16 cellular contexts compared by ENCODE assay signal in genomic region chr10:50286996-50287803, GRCh38. TPM values are rescaled to one million over a fixed set of nuclear protein-coding genes. Genes with fewer than 3 reads are reported as not detected.
DNase-seq lines count a peak whose midpoint lies in the region; ATAC-seq and TF ChIP-seq lines count a peak whose summit lies in the region.
"Had no signal": no experiment of that assay in that cellular context is flagged by ENCODE, and none has a peak within 500 bp of the region (broad histone marks: within the 10 kb centered on the region; RNA-seq: fewer than 3 reads in every experiment).

No MANE protein-coding gene starts in this region.

- H3K36me3 ChIP-seq in BLaER1 (no peaks in the 10 kb centered on the region), esophagus muscularis mucosa (no peaks in the 10 kb centered on the region), right lobe of liver (no peaks in the 10 kb centered on the region), gastroesophageal sphincter (no peaks in the 10 kb centered on the region), MG63 (no peaks in the 10 kb centered on the region)

- H3K9me3 ChIP-seq in BLaER1, result no peaks in the 10 kb centered on the region
- H3K9me3 ChIP-seq in esophagus muscularis mucosa, result no peaks in the 10 kb centered on the region
- H3K9me3 ChIP-seq in right lobe of liver, result no peaks in the 10 kb centered on the region
- no peaks in the 10 kb centered on the region for H3K9me3 ChIP-seq in gastroesophageal sphincter
- H3K9me3 ChIP-seq in MG63, result no peaks in the 10 kb centered on the region

- H3K4me2 ChIP-seq in BLaER1, result peak overlapping the region; percentile 22; the same call in 1 of the 2 replicates

- H4K20me1 ChIP-seq in BLaER1, result no peaks in the 10 kb centered on the region

- H3K27ac Mint-ChIP-seq in WTC11, result no peak overlapping the region
- H3K27ac Mint-ChIP-seq: B cell; CD4-positive, CD25-positive, alpha-beta regulatory T cell had no signal

- H3K9me3 Mint-ChIP-seq in WTC11, result no peaks in the 10 kb centered on the region

- CTCF ChIA-PET in WTC11 (lab: Charles Lee), result interaction anchor here (1.2 kb wide), 1 partner anchor 12 kb away, joined by 3 read pairs; no protein-coding TSS in a partner anchor

- TF ChIP-seq EP300 in esophagus muscularis mucosa (IDR thresholded peaks at IDR 0.05) (no peak), gastroesophageal sphincter (IDR thresholded peaks at IDR 0.05) (no peak)

- intact Hi-C loops in esophagus muscularis mucosa (cut with DNase I), result no loop called here
- intact Hi-C loops in right lobe of liver (cut with DNase I), result no loop called here

- H3K9ac ChIP-seq in BLaER1, result no peak overlapping the region

- DNase-seq in WTC11 (ENCODE audit: low spot score), result no peak
- peak; percentile 77 for DNase-seq in esophagus muscularis mucosa (ENCODE audit: extremely low spot score)
- peak; percentile 62 to 69 (median 65) for DNase-seq in right lobe of liver
- no peak for DNase-seq in DMS79 treated with DMSO at 0.1 percent for 48 hours (lab: John Stamatoyannopoulos, UW)
- DNase-seq in mesenteric fat pad (ENCODE audit: low spot score), result no peak
- no peak for DNase-seq in MG63
- DNase-seq: CD4-positive, CD25-positive, alpha-beta regulatory T cell; NCI-H1417; NCI-H187; NCI-H2107; NCI-H526 treated with DMSO at 0.1 percent for 48 hours; SHP77 treated with DMSO at 0.1 percent for 48 hours had no signal

- no peak overlapping the region for H3K4me3 Mint-ChIP-seq in WTC11
- H3K4me3 Mint-ChIP-seq: B cell; CD4-positive, CD25-positive, alpha-beta regulatory T cell had no signal

- H3K4me1 ChIP-seq in BLaER1 (peaks cover 16% of the 10 kb centered on the region), esophagus muscularis mucosa (peaks cover 0 to 13% (median 0%) of the 10 kb centered on the region in 4 donors), right lobe of liver (peaks cover 0 to 21% (median 0%) of the 10 kb centered on the region in 4 donors), gastroesophageal sphincter (peaks cover 0 to 11% (median 0%) of the 10 kb centered on the region in 3 donors)

- TF ChIP-seq CTCF in WTC11 (IDR thresholded peaks at IDR 0.05) (no peak), esophagus muscularis mucosa (IDR thresholded peaks at IDR 0.05) (no peak), right lobe of liver (IDR thresholded peaks at IDR 0.05) (no peak), gastroesophageal sphincter (IDR thresholded peaks at IDR 0.05) (no peak)

- TF ChIP-seq POLR2A in esophagus muscularis mucosa (IDR thresholded peaks at IDR 0.05; ENCODE audit: low read depth), result no peak
- no peak for TF ChIP-seq POLR2A in right lobe of liver (IDR thresholded peaks at IDR 0.05)
- TF ChIP-seq POLR2A in gastroesophageal sphincter (IDR thresholded peaks at IDR 0.05), result no peak

- no peak overlapping the region for H3K4me3 ChIP-seq in BLaER1
- no peak overlapping the region for H3K4me3 ChIP-seq in esophagus muscularis mucosa
- no peak overlapping the region for H3K4me3 ChIP-seq in right lobe of liver
- H3K4me3 ChIP-seq in gastroesophageal sphincter, result no peak overlapping the region
- no peak overlapping the region for H3K4me3 ChIP-seq in MG63
- H3K4me3 ChIP-seq: SK-N-MC had no signal

- H3K27ac ChIP-seq in BLaER1 (no peak overlapping the region), esophagus muscularis mucosa (replicated peaks in 1 of 4) (no peak overlapping the region), right lobe of liver (peak overlapping the region in 1 of 3 donors; percentile 1), gastroesophageal sphincter (no peak overlapping the region)
- H3K27ac ChIP-seq: SK-N-MC had no signal

- POLR2A ChIA-PET in WTC11 (lab: Charles Lee), result no interaction called here

- 76% methylated on average over 9 of the region's 9 CpGs for WGBS in esophagus muscularis mucosa
- 58% methylated on average over 9 of the region's 9 CpGs for WGBS in right lobe of liver (ENCODE audit: insufficient coverage, low coverage, low lambda C conversion rate, missing lambda C conversion rate)
- 42 to 60% methylated on average over 6 to 9 of the region's 9 CpGs for WGBS in gastroesophageal sphincter (ENCODE audit: low coverage in 1 of 2), 2 donors

- no peaks in the 10 kb centered on the region for H3K27me3 ChIP-seq in BLaER1
- H3K27me3 ChIP-seq in esophagus muscularis mucosa, result no peaks in the 10 kb centered on the region
- no peaks in the 10 kb centered on the region for H3K27me3 ChIP-seq in right lobe of liver
- no peaks in the 10 kb centered on the region for H3K27me3 ChIP-seq in gastroesophageal sphincter
- no peaks in the 10 kb centered on the region for H3K27me3 ChIP-seq in MG63

- no peaks in the 10 kb centered on the region for H3K4me1 Mint-ChIP-seq in WTC11
- H3K4me1 Mint-ChIP-seq: B cell had no signal

- no peaks in the 10 kb centered on the region for H3K36me3 Mint-ChIP-seq in WTC11
- H3K36me3 Mint-ChIP-seq: CD4-positive, CD25-positive, alpha-beta regulatory T cell had no signal

- peak; percentile 57; the same call in 1 of the 2 replicates for ATAC-seq in WTC11
- ATAC-seq in right lobe of liver, result peak; percentile 74 to 91 (median 90)
- no peak for ATAC-seq in gastroesophageal sphincter

- no peaks in the 10 kb centered on the region for H3K27me3 Mint-ChIP-seq in WTC11 (ENCODE audit: low read depth)

TF ChIP-seq in WTC11, 78 proteins besides CTCF, POLR2A, EP300 and RAD21 (continues in another document):
- TF ChIP-seq USF2 (CRISPR knock-in tag; IDR thresholded peaks at IDR 0.05) (no peak), NFYB (CRISPR knock-in tag; conservative IDR thresholded peaks at IDR 0.05; ENCODE audit: low read depth) (no peak), FOXP1 (CRISPR knock-in tag; IDR thresholded peaks at IDR 0.05; ENCODE audit: borderline replicate concordance) (no peak), E2F4 (CRISPR knock-in tag; IDR thresholded peaks at IDR 0.05; ENCODE audit: borderline replicate concordance, low read depth) (no peak), TP53 (CRISPR knock-in tag; IDR thresholded peaks at IDR 0.05) (no peak), PREB (CRISPR knock-in tag; IDR thresholded peaks at IDR 0.05; ENCODE audit: borderline replicate concordance) (no peak), AFF4 (CRISPR knock-in tag; IDR thresholded peaks at IDR 0.05; ENCODE audit: borderline replicate concordance) (no peak), SOX15 (CRISPR knock-in tag; IDR thresholded peaks at IDR 0.05) (no peak), CREM (CRISPR knock-in tag; IDR thresholded peaks at IDR 0.05) (no peak), RELA (CRISPR knock-in tag; IDR thresholded peaks at IDR 0.05; ENCODE audit: borderline replicate concordance) (no peak)

RNA-seq across cellular contexts. Expression of gene ASAH2, which starts 35.9 kb away (rescaled TPM):
- 2.3 to 5.9 TPM (median 4.1 TPM) in 3 replicates for total RNA-seq in WTC11 (2021)
- total RNA-seq in esophagus muscularis mucosa, result 1 to 10 TPM in 1 of 4 donors, under 1 TPM in 3; 0.17 to 1.1 (median 0.52) TPM
- 1 to 10 TPM; 1.0 to 6.4 (median 1.8) TPM for total RNA-seq in right lobe of liver
- total RNA-seq in mesenteric fat pad, result 2.4 TPM
- total RNA-seq in gastroesophageal sphincter, result 1 to 10 TPM in 1 of 4 donors, under 1 TPM in 3; 0.27 to 1.2 (median 0.61) TPM
- 0.22 and 0.76 TPM in 2 replicates for total RNA-seq in MG63 (2014; rRNA removed; shearing (Covaris generic); ENCODE audit: low replicate concordance)

Comparison
In these comparisons a context has a peak if more than half of its experiments do, and no peak if none do; other contexts are left out.
1. DNase-seq: peak in esophagus muscularis mucosa (single experiment) and right lobe of liver (3 of 3); none in WTC11 (single experiment), DMS79 treated with DMSO at 0.1 percent for 48 hours (single experiment), mesenteric fat pad (single experiment) and MG63 (single experiment).